8 cellular contexts compared by ENCODE assay signal in genomic region chr7:102671311-102671959, GRCh38. TPM values are rescaled to one million over a fixed set of nuclear protein-coding genes. Genes with fewer than 3 reads are reported as not detected.
DNase-seq lines count a peak whose midpoint lies in the region; ATAC-seq lines count a peak whose summit lies in the region.
"Not testable (repeated sequence)": the region's sequence is repeated elsewhere in the genome, so short reads cannot be mapped to it uniquely, and the experiment has no call there.

Gene POLR2J2 (minus strand): TSS chr7:102671663. CDS start chr7:102671601, 62 bp downstream.

- not testable (repeated sequence) for H3K9me3 ChIP-seq in Karpas-422 (ENCODE audit: low read length); esophagus (ENCODE audit: control insufficient read depth in 2 of 2, insufficient read depth in 1 of 2, low read depth in 1 of 2, low read length in 1 of 2); mesodermal cell (ENCODE audit: control insufficient read depth, low read length)

- H3K27me3 Mint-ChIP-seq in activated CD8-positive, alpha-beta memory T cell treated with anti-CD3 and anti-CD28 coated beads, Interleukin-2, amount 10 ng/mL, durations not matched to agents 7 days and 5 days = not testable (repeated sequence)

- peak within 1 kb of the TSS; percentile 51 for H3K9ac ChIP-seq in Karpas-422 (ENCODE audit: low read length)

- H3K36me3 Mint-ChIP-seq in activated CD8-positive, alpha-beta memory T cell treated with anti-CD3 and anti-CD28 coated beads, Interleukin-2, amount 10 ng/mL, durations not matched to agents 7 days and 5 days = not testable (repeated sequence)

- H3K36me3 ChIP-seq in Karpas-422 (ENCODE audit: insufficient read depth, low read length); esophagus (ENCODE audit: control insufficient read depth in 2 of 2, insufficient read depth in 2 of 2, low read length in 1 of 2); mesodermal cell (ENCODE audit: control insufficient read depth, insufficient read depth, low read length): not testable (repeated sequence)

- WGBS in esophagus, 2 donors = 0% methylated on average over 6 to 39 of the region's 56 CpGs
- 0% methylated on average over 1 of the region's 56 CpGs; no CpG with 5 or more reads in 1 of the 2 experiments for WGBS in mesodermal cell (ENCODE audit: insufficient coverage in 2 of 2), 2 experiments

- not testable (repeated sequence) for H2AFZ ChIP-seq in Karpas-422 (ENCODE audit: low read length)

- H3K9me2 ChIP-seq in Karpas-422 (replicated peaks; ENCODE audit: insufficient read depth, low read length) = not testable (repeated sequence)

- ATAC-seq in GM19397 (IDR thresholded peaks at IDR 0.05; ENCODE audit: unreplicated experiment) (peak; percentile 88), HG02938 (IDR thresholded peaks at IDR 0.05; ENCODE audit: unreplicated experiment) (peak; percentile 58)
- peak; percentile 73 for ATAC-seq in activated CD8-positive, alpha-beta memory T cell treated with anti-CD3 and anti-CD28 coated beads, Interleukin-2, amount 10 ng/mL, durations not matched to agents 7 days and 5 days

- H3K4me3 Mint-ChIP-seq in activated CD8-positive, alpha-beta memory T cell treated with anti-CD3 and anti-CD28 coated beads, Interleukin-2, amount 10 ng/mL, durations not matched to agents 7 days and 5 days = not testable (repeated sequence)

- CTCF ChIA-PET in activated CD8-positive, alpha-beta memory T cell treated with anti-CD3 and anti-CD28 coated beads, Interleukin-2, amount 10 ng/mL, durations not matched to agents 7 days and 5 days (lab: Charles Lee) = not testable (repeated sequence)

- DNase-seq in EH (ENCODE audit: low read depth) (peak; percentile 90), Karpas-422 (peak; percentile 91), stromal cell of bone marrow (ENCODE audit: low read depth) (peak; percentile 13)
- not testable (repeated sequence) for DNase-seq in activated CD8-positive, alpha-beta memory T cell treated with anti-CD3 and anti-CD28 coated beads, Interleukin-2, amount 10 ng/mL, durations not matched to agents 7 days and 5 days

- H3K4me1 ChIP-seq in Karpas-422 (ENCODE audit: low read length); esophagus (ENCODE audit: control insufficient read depth in 2 of 2, insufficient read depth in 2 of 2, low read length in 1 of 2); mesodermal cell (ENCODE audit: control insufficient read depth, insufficient read depth, low read length, poor library complexity, severe bottlenecking): not testable (repeated sequence)

- not testable (repeated sequence) for H3K27me3 ChIP-seq in Karpas-422 (ENCODE audit: low read length); esophagus (ENCODE audit: control insufficient read depth in 1 of 2, insufficient read depth in 2 of 2, low read length in 2 of 2)

- H3K27ac Mint-ChIP-seq in activated CD8-positive, alpha-beta memory T cell treated with anti-CD3 and anti-CD28 coated beads, Interleukin-2, amount 10 ng/mL, durations not matched to agents 7 days and 5 days = not testable (repeated sequence)

- not testable (repeated sequence) for H3K79me2 ChIP-seq in Karpas-422 (ENCODE audit: low read length)

- H3K27ac ChIP-seq in Karpas-422 (ENCODE audit: low read length); esophagus (ENCODE audit: low read depth in 2 of 2, low read length in 1 of 2); mesodermal cell (ENCODE audit: low read depth, low read length, severe bottlenecking): not testable (repeated sequence)

- not testable (repeated sequence) for H4K20me1 ChIP-seq in Karpas-422 (ENCODE audit: insufficient read depth, low read depth, low read length)

- not testable (repeated sequence) for H3K4me1 Mint-ChIP-seq in activated CD8-positive, alpha-beta memory T cell treated with anti-CD3 and anti-CD28 coated beads, Interleukin-2, amount 10 ng/mL, durations not matched to agents 7 days and 5 days

- not testable (repeated sequence) for H3K9me3 Mint-ChIP-seq in activated CD8-positive, alpha-beta memory T cell treated with anti-CD3 and anti-CD28 coated beads, Interleukin-2, amount 10 ng/mL, durations not matched to agents 7 days and 5 days (ENCODE audit: low read depth)

- H3K4me3 ChIP-seq in Karpas-422 (ENCODE audit: low read length) = peak within 1 kb of the TSS; percentile 58; the same call in 1 of the 2 replicates
- peak within 1 kb of the TSS; percentile 42 to 44 for H3K4me3 ChIP-seq in esophagus (ENCODE audit: low read depth in 1 of 2, low read length in 2 of 2)
- peak within 1 kb of the TSS; percentile 26 for H3K4me3 ChIP-seq in mesodermal cell (ENCODE audit: extremely low read depth, insufficient read depth, low read length, poor library complexity, severe bottlenecking)

- not testable (repeated sequence) for H3K4me2 ChIP-seq in Karpas-422 (ENCODE audit: low read depth, low read length, poor library complexity, severe bottlenecking)

RNA-seq across cellular contexts. Expression of gene POLR2J2, which starts in this region (rescaled TPM):
- 13.2 and 14.7 TPM in 2 replicates for total RNA-seq in Karpas-422 (2014; rRNA removed; shearing (Covaris generic); ENCODE audit: low replicate concordance)
- 10 to 100 TPM; 15.4 to 15.7 TPM for total RNA-seq in activated CD8-positive, alpha-beta memory T cell treated with anti-CD3 and anti-CD28 coated beads, Interleukin-2, amount 10 ng/mL, durations not matched to agents 7 days and 5 days
- 1 to 10 TPM; 2.1 to 4.5 TPM for polyA plus RNA-seq in esophagus
- 4.2 TPM for polyA plus RNA-seq in mesodermal cell (2013, experiment 1 of 2)
- 3.6 TPM for polyA plus RNA-seq in mesodermal cell (2013, experiment 2 of 2)
